Comparison of ENCODE assay signal across 1 cellular context in genomic region chr2:86105969-86106945, GRCh38.
TF ChIP-seq lines count a peak whose summit lies in the region.

Gene PTCD3 (plus strand): TSS chr2:86106235. CDS start chr2:86106248, 13 bp downstream.

TF ChIP-seq in K562, 482 proteins besides CTCF, POLR2A, EP300 and RAD21 (continued from another document and continues in another):
- TF ChIP-seq ZFP91 (CRISPR knock-in tag; IDR thresholded peaks at IDR 0.05) (no peak), ZNF76 (CRISPR knock-in tag; IDR thresholded peaks at IDR 0.05; ENCODE audit: borderline replicate concordance) (0 out of 2 replicates have a peak, but pooled peaks have one; percentile 28), TCF7L2 (IDR thresholded peaks at IDR 0.05; ENCODE audit: low read depth, low read length) (peak; percentile 97), ZEB2 (IDR thresholded peaks at IDR 0.05) (no peak), STAT6 (CRISPR knock-in tag; IDR thresholded peaks at IDR 0.05) (0 out of 2 replicates have a peak, but pooled peaks have one; percentile 26), ZNF197 (CRISPR knock-in tag; IDR thresholded peaks at IDR 0.05; ENCODE audit: low read depth) (no peak), CREB3L1 (IDR thresholded peaks at IDR 0.05; ENCODE audit: borderline replicate concordance, low read depth) (no peak), ZNF347 (CRISPR knock-in tag; IDR thresholded peaks at IDR 0.05; ENCODE audit: low read depth) (no peak), CBX8 (IDR thresholded peaks at IDR 0.05; ENCODE audit: borderline replicate concordance, extremely low read depth, low read depth, low read length, poor library complexity, severe bottlenecking) (no peak), ZNF217 (CRISPR knock-in tag; IDR thresholded peaks at IDR 0.05) (no peak), E2F1 (CRISPR knock-in tag; IDR thresholded peaks at IDR 0.05) (peak; percentile 73), NR2C1 (IDR thresholded peaks at IDR 0.05) (peak; percentile 69), NR2C1 (tag; IDR thresholded peaks at IDR 0.05) (peak; percentile 75; the same call in 1 of the 2 replicates), USF2 (CRISPR knock-in tag; IDR thresholded peaks at IDR 0.05) (no peak), STAG1 (CRISPR knock-in tag; IDR thresholded peaks at IDR 0.05; ENCODE audit: borderline replicate concordance) (no peak), ZBTB1 (CRISPR knock-in tag; IDR thresholded peaks at IDR 0.05; ENCODE audit: borderline replicate concordance, low read depth) (no peak), HNRNPH1 (optimal IDR thresholded peaks at IDR 0.05; ENCODE audit: low read depth, low read length) (no peak), ILF3 (IDR thresholded peaks at IDR 0.05; ENCODE audit: borderline replicate concordance) (0 out of 2 replicates have a peak, but pooled peaks have one; percentile 18), ZNF717 (CRISPR knock-in tag; IDR thresholded peaks at IDR 0.05) (no peak), PCBP1 (IDR thresholded peaks at IDR 0.05; ENCODE audit: low read depth, low read length, poor library complexity, severe bottlenecking) (no peak), KDM1A (IDR thresholded peaks at IDR 0.05) (no peak), YBX1 (IDR thresholded peaks at IDR 0.05) (no peak), FOXJ2 (tag; IDR thresholded peaks at IDR 0.05) (no peak; the same call in 1 of the 2 replicates), ATF3 (IDR thresholded peaks at IDR 0.05) (peak; percentile 58; the same call in 1 of the 2 replicates), ATF3 (CRISPR knock-in tag; conservative IDR thresholded peaks at IDR 0.05) (no peak; the same call in 1 of the 2 replicates), HOXB6 (CRISPR knock-in tag; IDR thresholded peaks at IDR 0.05; ENCODE audit: borderline replicate concordance) (no peak), THAP7 (CRISPR knock-in tag; IDR thresholded peaks at IDR 0.05) (no peak), MAFG (tag; conservative IDR thresholded peaks at IDR 0.05) (no peak), LARP7 (IDR thresholded peaks at IDR 0.05) (no peak), POLR3G (IDR thresholded peaks at IDR 0.05; ENCODE audit: extremely low read depth, insufficient read length, insufficient replicate concordance) (no peak), ZNF277 (CRISPR knock-in tag; IDR thresholded peaks at IDR 0.05; ENCODE audit: borderline replicate concordance) (no peak), TFAP4 (CRISPR knock-in tag; IDR thresholded peaks at IDR 0.05; ENCODE audit: borderline replicate concordance) (peak; percentile 68), MYBL2 (IDR thresholded peaks at IDR 0.05; ENCODE audit: low read depth) (peak; percentile 51), MYBL2 (CRISPR knock-in tag; IDR thresholded peaks at IDR 0.05; ENCODE audit: borderline replicate concordance) (no peak), CBX3 (IDR thresholded peaks at IDR 0.05; ENCODE audit: borderline replicate concordance in 1 of 2, low read length in 2 of 2) (0 out of 3 replicates have a peak, but pooled peaks of 1 of the 2 experiments have one; percentile 67), BCOR (IDR thresholded peaks at IDR 0.05) (no peak), NR2C2 (CRISPR knock-in tag; IDR thresholded peaks at IDR 0.05) (peak; percentile 57; the same call in 1 of the 2 replicates), NR2C2 (tag; IDR thresholded peaks at IDR 0.05) (peak; percentile 96), PHF21A (IDR thresholded peaks at IDR 0.05; ENCODE audit: borderline replicate concordance, low read depth) (no peak), SMARCC2 (IDR thresholded peaks at IDR 0.05; ENCODE audit: low read depth) (no peak), ZNF133 (CRISPR knock-in tag; IDR thresholded peaks at IDR 0.05) (no peak), MECOM (CRISPR knock-in tag; IDR thresholded peaks at IDR 0.05) (no peak)
